In genomic region chr2:71936076-71937030, GRCh38 we compare ENCODE assay signal across 1 cellular context.
TF ChIP-seq lines count a peak whose summit lies in the region.

No MANE protein-coding gene starts in this region.

TF ChIP-seq in K562, 482 proteins besides CTCF, POLR2A, EP300 and RAD21 (continued from another document):
- TF ChIP-seq CREB3L1 (IDR thresholded peaks at IDR 0.05; ENCODE audit: borderline replicate concordance, low read depth), result no peak
- no peak for TF ChIP-seq KLF16 (IDR thresholded peaks at IDR 0.05)
